8 cellular contexts compared by ENCODE assay signal in genomic region chr6:42745638-42746451, GRCh38. TPM values are rescaled to one million over a fixed set of nuclear protein-coding genes. Genes with fewer than 3 reads are reported as not detected.
DNase-seq lines count a peak whose midpoint lies in the region; ATAC-seq and TF ChIP-seq lines count a peak whose summit lies in the region.

TBCC (minus strand) TSS chr6:42746103; CDS start chr6:42746073, 30 bp downstream.

- peak within 1 kb of the TSS; percentile 95 for H3K4me3 Mint-ChIP-seq in activated naive CD8-positive, alpha-beta T cell treated with anti-CD3 and anti-CD28 coated beads, Interleukin-2, amount 50 U/mL, for 24 hours

- H3K4me3 ChIP-seq in GM12865 (ENCODE audit: low read depth, low read length) (peak within 1 kb of the TSS; percentile 100), SU-DHL-6 (ENCODE audit: insufficient read depth, low read length, poor library complexity, severe bottlenecking) (peak within 1 kb of the TSS; percentile 97), ovary (peak within 1 kb of the TSS; percentile 90), thymus (ENCODE audit: low read length) (peak within 1 kb of the TSS; percentile 76)

- no peak for TF ChIP-seq EP300 in ovary (IDR thresholded peaks at IDR 0.05)

- H3K9me3 ChIP-seq in SU-DHL-6 (ENCODE audit: insufficient read depth, low read length): 0 out of 2 replicates have a peak, but pooled peaks cover 8% of the 10 kb centered on the region
- no peaks in the 10 kb centered on the region for H3K9me3 ChIP-seq in ovary
- no peaks in the 10 kb centered on the region for H3K9me3 ChIP-seq in thymus (ENCODE audit: control insufficient read depth)

- peaks cover 20% of the 10 kb centered on the region for H3K79me2 ChIP-seq in SU-DHL-6 (ENCODE audit: insufficient read depth, low read length)

- H3K36me3 ChIP-seq in SU-DHL-6 (ENCODE audit: low read length) (peaks cover 9% of the 10 kb centered on the region; the same call in 1 of the 2 replicates), ovary (no peaks in the 10 kb centered on the region), thymus (ENCODE audit: control insufficient read depth, insufficient read depth) (no peaks in the 10 kb centered on the region)

- H3K4me2 ChIP-seq in SU-DHL-6 (ENCODE audit: low read depth, low read length, poor library complexity, severe bottlenecking): peak within 1 kb of the TSS; percentile 77

- ATAC-seq in HG02759 (IDR thresholded peaks at IDR 0.05; ENCODE audit: unreplicated experiment): peak; percentile 75
- ATAC-seq in activated naive CD8-positive, alpha-beta T cell treated with anti-CD3 and anti-CD28 coated beads, Interleukin-2, amount 50 U/mL, for 24 hours: peak; percentile 75
- peak; percentile 94 for ATAC-seq in Right ventricle myocardium superior (ENCODE audit: poor library complexity)

- TF ChIP-seq POLR2A in ovary (IDR thresholded peaks at IDR 0.05): peak; percentile 86

- peaks cover 42% of the 10 kb centered on the region for H3F3A ChIP-seq in SU-DHL-6 (ENCODE audit: insufficient read depth)

- peak within 1 kb of the TSS; percentile 96 for H3K27ac Mint-ChIP-seq in activated naive CD8-positive, alpha-beta T cell treated with anti-CD3 and anti-CD28 coated beads, Interleukin-2, amount 50 U/mL, for 24 hours

- peaks cover 36% of the 10 kb centered on the region for H3K4me1 Mint-ChIP-seq in activated naive CD8-positive, alpha-beta T cell treated with anti-CD3 and anti-CD28 coated beads, Interleukin-2, amount 50 U/mL, for 24 hours

- H3K9me3 Mint-ChIP-seq in activated naive CD8-positive, alpha-beta T cell treated with anti-CD3 and anti-CD28 coated beads, Interleukin-2, amount 50 U/mL, for 24 hours: no peaks in the 10 kb centered on the region

- peaks cover 18% of the 10 kb centered on the region for H3K36me3 Mint-ChIP-seq in activated naive CD8-positive, alpha-beta T cell treated with anti-CD3 and anti-CD28 coated beads, Interleukin-2, amount 50 U/mL, for 24 hours (ENCODE audit: low read depth)

- H3K4me1 ChIP-seq in ovary (ENCODE audit: insufficient read depth) (peaks cover 6% of the 10 kb centered on the region), thymus (ENCODE audit: control insufficient read depth, insufficient read depth, low read length) (peaks cover 12% of the 10 kb centered on the region)

- 0 to 1% (median 1%) methylated on average over 57 of the region's 57 CpGs for WGBS in ovary, 3 donors
- WGBS in thymus: under 1% methylated on average over 57 of the region's 57 CpGs

- no peaks in the 10 kb centered on the region for H3K27me3 Mint-ChIP-seq in activated naive CD8-positive, alpha-beta T cell treated with anti-CD3 and anti-CD28 coated beads, Interleukin-2, amount 50 U/mL, for 24 hours

- H3K27ac ChIP-seq in SU-DHL-6 (ENCODE audit: low read depth, low read length) (peak within 1 kb of the TSS; percentile 88), ovary (peak within 1 kb of the TSS; percentile 84 to 85), thymus (ENCODE audit: low read depth) (peak within 1 kb of the TSS; percentile 98)

- H2AFZ ChIP-seq in SU-DHL-6 (ENCODE audit: low read depth, low read length, severe bottlenecking): peak within 1 kb of the TSS; percentile 66

- DNase-seq in GM12865 (ENCODE audit: low read depth) (peak; percentile 99), NCI-H1417 (lab: John Stamatoyannopoulos, UW) (peak; percentile 94 to 99 (median 96)), Right ventricle myocardium superior (peak; percentile 96), ovary (peak; percentile 92 to 96 (median 94))
- peak; percentile 91 for DNase-seq in activated naive CD8-positive, alpha-beta T cell treated with anti-CD3 and anti-CD28 coated beads, Interleukin-2, amount 50 U/mL, for 24 hours

- intact Hi-C loops in Right ventricle myocardium superior (cut with DNase I) (loop anchor here (2.0 kb wide), 1 partner anchor 41 kb away; no protein-coding TSS in a partner anchor), ovary (cut with DNase I) (loop anchor here in 2 of 4 donors (1.0 to 5.0 kb wide), 2 partner anchors 36 to 37 kb away; partner anchors contain the start of gene BICRAL (in 1 of the 2))

- H3K9ac ChIP-seq in SU-DHL-6 (ENCODE audit: low read length): peak within 1 kb of the TSS; percentile 87

- no peak for TF ChIP-seq CTCF in GM12865 (IDR thresholded peaks at IDR 0.05; ENCODE audit: insufficient read depth, low read depth, low read length, missing control alignments)
- TF ChIP-seq CTCF in SU-DHL-6 (IDR thresholded peaks at IDR 0.05; ENCODE audit: insufficient read depth, low read length, poor library complexity, severe bottlenecking): no peak
- TF ChIP-seq CTCF in ovary (IDR thresholded peaks at IDR 0.05): peak in 1 of 3 donors; percentile 16

- peaks cover 10% of the 10 kb centered on the region; the same call in 1 of the 2 replicates for H4K20me1 ChIP-seq in SU-DHL-6 (ENCODE audit: low read depth, low read length)

- H3K27me3 ChIP-seq in SU-DHL-6 (ENCODE audit: low read length): no peaks in the 10 kb centered on the region
- H3K27me3 ChIP-seq in ovary: no peaks in the 10 kb centered on the region
- no peaks in the 10 kb centered on the region for H3K27me3 ChIP-seq in thymus (ENCODE audit: control insufficient read depth, insufficient read depth)

- no peaks in the 10 kb centered on the region for H3K9me2 ChIP-seq in SU-DHL-6 (replicated peaks; ENCODE audit: insufficient read depth, low read length)

RNA-seq across cellular contexts. Expression of gene TBCC, which starts in this region (rescaled TPM):
- total RNA-seq in Right ventricle myocardium superior (10.2 TPM), ovary (10 to 100 TPM; 15.2 to 18.7 (median 16.7) TPM)
- polyA plus RNA-seq in ovary (10 to 100 TPM; 14.1 to 15.4 TPM), thymus (64.5 TPM)

Comparison
In these comparisons a context has a peak if more than half of its experiments do, and no peak if none do; other contexts are left out.
1. Peak in every context shown above with its lines: DNase-seq, ATAC-seq, H3K4me3 ChIP-seq and H3K27ac ChIP-seq.